10 cellular contexts compared by ENCODE assay signal in the genomic region with DNA sequence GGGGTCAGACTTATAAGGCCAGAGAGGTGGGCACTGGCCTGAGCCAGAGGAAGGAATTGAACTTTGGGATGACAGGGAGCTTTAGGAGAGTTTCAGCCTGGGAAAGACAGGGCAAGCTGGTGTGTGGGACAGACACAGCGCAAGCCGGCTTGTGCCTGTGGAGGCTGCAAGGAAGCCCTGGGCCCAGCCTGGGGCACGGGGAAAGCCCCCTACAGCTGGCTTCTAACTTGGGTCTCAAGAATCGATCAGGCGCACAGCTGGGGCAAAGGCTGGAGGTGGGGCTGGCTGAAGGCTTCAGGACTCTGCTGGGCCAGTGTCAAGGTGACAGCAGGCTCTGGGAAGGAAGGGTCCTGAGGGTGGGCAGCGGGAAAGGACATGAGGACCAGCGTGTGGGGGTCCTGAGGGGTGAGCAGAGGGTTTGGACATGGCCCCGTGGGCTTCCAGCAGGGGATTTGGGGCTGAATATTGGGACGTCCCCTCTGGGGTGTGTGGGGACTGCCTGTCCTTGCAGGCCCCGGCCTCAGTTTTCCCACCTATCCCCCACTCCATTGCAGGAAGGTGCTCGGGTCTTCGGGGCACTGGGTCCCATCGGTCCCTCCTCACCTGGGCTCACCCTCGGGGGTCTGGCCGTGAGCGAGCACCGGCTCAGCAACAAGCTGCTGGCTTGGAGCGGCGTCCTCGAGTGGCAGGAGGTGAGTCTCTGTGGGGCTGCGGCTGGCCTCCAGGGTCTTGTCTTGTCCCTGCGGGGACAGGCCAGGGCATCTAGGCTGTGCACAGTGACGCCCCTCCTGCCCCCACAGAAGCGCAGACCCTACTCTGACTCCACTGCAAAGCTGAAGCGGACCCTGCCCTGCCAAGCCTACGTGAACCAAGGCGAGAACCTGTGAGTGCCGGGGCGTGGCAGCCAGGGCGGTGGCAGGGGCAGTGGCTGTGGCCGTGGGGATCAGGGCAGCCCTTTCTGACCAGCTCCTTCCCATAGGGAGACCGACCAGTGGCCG. TPM values are rescaled to one million over a fixed set of nuclear protein-coding genes. Genes with fewer than 3 reads are reported as not detected.
DNase-seq lines count a peak whose midpoint lies in the region; ATAC-seq, FAIRE-seq and TF ChIP-seq lines count a peak whose summit lies in the region.
"Had no signal": no experiment of that assay in that cellular context is flagged by ENCODE, and none has a peak within 500 bp of the region (broad histone marks: within the 10 kb centered on the region; RNA-seq: fewer than 3 reads in every experiment).

No MANE protein-coding gene starts in this region.

- H3K36me3 ChIP-seq in naive thymus-derived CD4-positive, alpha-beta T cell (ENCODE audit: control insufficient read depth in 2 of 3, insufficient read depth in 3 of 3, low read length in 3 of 3) = peaks cover 0 to 52% (median 3%) of the 10 kb centered on the region in 3 experiments

- no peak for TF ChIP-seq EP300 in A549 (IDR thresholded peaks at IDR 0.05)

- CTCF ChIA-PET in A549 (lab: Yijun Ruan, JAX) = interaction anchor here (0.6 to 2.8 kb wide), 5 partner anchors 9 to 101 kb away, joined by 3 to 13 read pairs (median 4); no protein-coding TSS in a partner anchor
- CTCF ChIA-PET in naive thymus-derived CD4-positive, alpha-beta T cell (lab: Charles Lee) = interaction anchor here (0.6 to 0.8 kb wide), 2 partner anchors 10 kb away, joined by 3 read pairs; no protein-coding TSS in a partner anchor

- FAIRE-seq in A549 (lab: Jason Lieb, UNC) = no peak
- FAIRE-seq: urothelium cell line had no signal

- 0 out of 2 replicates have a peak, but pooled peaks have one; percentile 20 for TF ChIP-seq POLR2A in A549 (IDR thresholded peaks at IDR 0.05; ENCODE audit: low read length)

- peak overlapping the region; percentile 52 for H3K4me3 Mint-ChIP-seq in activated T-helper 2 cell treated with anti-CD3 and anti-CD28 coated beads, Interferon-gamma antibody, Interleukin-2, Interleukin-4, amounts not matched to agents 10 μg/mL and 5 μg/mL and 100 μg/mL, durations not matched to agents 14 hours and 24 hours and 36 hours (ENCODE audit: low read depth)
- H3K4me3 Mint-ChIP-seq in naive thymus-derived CD4-positive, alpha-beta T cell = peak overlapping the region in 6 of 10 donors; percentile 27 to 93 (median 38)

- POLR2A ChIA-PET in A549 (lab: Yijun Ruan, JAX) = interaction anchor here (0.7 to 1.6 kb wide), 2 partner anchors 11 to 14 kb away, joined by 3 to 4 read pairs; a partner anchor contains a TSS
- POLR2A ChIA-PET in naive thymus-derived CD4-positive, alpha-beta T cell (lab: Charles Lee) = interaction anchor here (1.0 to 2.3 kb wide), 5 partner anchors 10 to 23 kb away, joined by 3 to 15 read pairs (median 5); a partner anchor contains a TSS

- TF ChIP-seq CTCF in A549 (IDR thresholded peaks at IDR 0.05) = no peak

- DNase-seq in A549 (ENCODE audit: low read depth in 1 of 2, low spot score in 1 of 2) (no peak), D341Med (ENCODE audit: low spot score) (peak; percentile 14), GM03348 (ENCODE audit: low spot score) (no peak), cortex of kidney (lab: John Stamatoyannopoulos, UW) (no peak)
- DNase-seq in activated T-helper 2 cell treated with anti-CD3 and anti-CD28 coated beads, Interferon-gamma antibody, Interleukin-2, Interleukin-4, amounts not matched to agents 10 μg/mL and 5 μg/mL and 100 μg/mL, durations not matched to agents 14 hours and 24 hours and 36 hours (ENCODE audit: low spot score) = no peak
- DNase-seq in naive thymus-derived CD4-positive, alpha-beta T cell = no peak
- DNase-seq: WERI-Rb-1 had no signal

- H3K4me3 ChIP-seq in A549 = no peak overlapping the region
- no peak overlapping the region for H3K4me3 ChIP-seq in naive thymus-derived CD4-positive, alpha-beta T cell (ENCODE audit: low read length)

- H3K4me1 Mint-ChIP-seq in activated T-helper 2 cell treated with anti-CD3 and anti-CD28 coated beads, Interferon-gamma antibody, Interleukin-2, Interleukin-4, amounts not matched to agents 10 μg/mL and 5 μg/mL and 100 μg/mL, durations not matched to agents 14 hours and 24 hours and 36 hours (ENCODE audit: low read depth) = peaks cover 22% of the 10 kb centered on the region
- H3K4me1 Mint-ChIP-seq in naive thymus-derived CD4-positive, alpha-beta T cell = peaks cover 21 to 30% (median 22%) of the 10 kb centered on the region in 7 donors

- TF ChIP-seq RAD21 in A549 (conservative IDR thresholded peaks at IDR 0.05 in 1 of 2, IDR thresholded peaks at IDR 0.05 in 1 of 2) = no peak

- 91% methylated on average over 31 of the region's 33 CpGs for WGBS in A549 (ENCODE audit: missing lambda C conversion rate)

- peaks cover 24% of the 10 kb centered on the region for H3K36me3 Mint-ChIP-seq in activated T-helper 2 cell treated with anti-CD3 and anti-CD28 coated beads, Interferon-gamma antibody, Interleukin-2, Interleukin-4, amounts not matched to agents 10 μg/mL and 5 μg/mL and 100 μg/mL, durations not matched to agents 14 hours and 24 hours and 36 hours (ENCODE audit: low read depth)
- peaks cover 0 to 7% (median 1%) of the 10 kb centered on the region in 5 donors for H3K36me3 Mint-ChIP-seq in naive thymus-derived CD4-positive, alpha-beta T cell

- no peak for ATAC-seq in A549
- ATAC-seq in naive thymus-derived CD4-positive, alpha-beta T cell = no peak
- ATAC-seq in HG03045 (IDR thresholded peaks at IDR 0.05; ENCODE audit: unreplicated experiment) = no peak
- ATAC-seq in GM21528 (IDR thresholded peaks at IDR 0.05; ENCODE audit: low FRiP score, unreplicated experiment) = no peak

- no peak overlapping the region for H3K27ac ChIP-seq in A549
- no peak overlapping the region for H3K27ac ChIP-seq in naive thymus-derived CD4-positive, alpha-beta T cell (ENCODE audit: low read depth, low read length)
- H3K27ac ChIP-seq: WERI-Rb-1 had no signal

- H3K27ac Mint-ChIP-seq in activated T-helper 2 cell treated with anti-CD3 and anti-CD28 coated beads, Interferon-gamma antibody, Interleukin-2, Interleukin-4, amounts not matched to agents 10 μg/mL and 5 μg/mL and 100 μg/mL, durations not matched to agents 14 hours and 24 hours and 36 hours = no peak overlapping the region
- peak overlapping the region in 4 of 9 donors; percentile 16 to 93 (median 90) for H3K27ac Mint-ChIP-seq in naive thymus-derived CD4-positive, alpha-beta T cell

- no peaks in the 10 kb centered on the region for H3K27me3 Mint-ChIP-seq in activated T-helper 2 cell treated with anti-CD3 and anti-CD28 coated beads, Interferon-gamma antibody, Interleukin-2, Interleukin-4, amounts not matched to agents 10 μg/mL and 5 μg/mL and 100 μg/mL, durations not matched to agents 14 hours and 24 hours and 36 hours (ENCODE audit: low read depth)
- H3K27me3 Mint-ChIP-seq in naive thymus-derived CD4-positive, alpha-beta T cell = peaks cover 0 to 9% (median 0%) of the 10 kb centered on the region in 5 donors

- intact Hi-C loops in activated T-helper 2 cell treated with anti-CD3 and anti-CD28 coated beads, Interferon-gamma antibody, Interleukin-2, Interleukin-4, amounts not matched to agents 10 μg/mL and 5 μg/mL and 100 μg/mL, durations not matched to agents 14 hours and 24 hours and 36 hours (cut with micrococcal nuclease) = no loop called here
- intact Hi-C loops in naive thymus-derived CD4-positive, alpha-beta T cell (cut with micrococcal nuclease) = no loop called here

- H3K4me1 ChIP-seq in A549 = peaks cover 25% of the 10 kb centered on the region
- peaks cover 7 to 17% of the 10 kb centered on the region in 2 donors for H3K4me1 ChIP-seq in naive thymus-derived CD4-positive, alpha-beta T cell (ENCODE audit: control insufficient read depth in 2 of 2, insufficient read depth in 2 of 2, low read length in 2 of 2)

- no peaks in the 10 kb centered on the region for H3K27me3 ChIP-seq in naive thymus-derived CD4-positive, alpha-beta T cell (ENCODE audit: control insufficient read depth in 2 of 2, insufficient read depth in 2 of 2, low read length in 2 of 2)

- H3K9me3 ChIP-seq in A549 = no peaks in the 10 kb centered on the region
- no peaks in the 10 kb centered on the region for H3K9me3 ChIP-seq in naive thymus-derived CD4-positive, alpha-beta T cell (ENCODE audit: control insufficient read depth in 2 of 3, low read length in 3 of 3)

- H3K4me2 ChIP-seq in A549 = no peak overlapping the region; the same call in 2 of the 3 replicates

- H3K9me3 Mint-ChIP-seq in activated T-helper 2 cell treated with anti-CD3 and anti-CD28 coated beads, Interferon-gamma antibody, Interleukin-2, Interleukin-4, amounts not matched to agents 10 μg/mL and 5 μg/mL and 100 μg/mL, durations not matched to agents 14 hours and 24 hours and 36 hours = peaks cover 2% of the 10 kb centered on the region
- H3K9me3 Mint-ChIP-seq in naive thymus-derived CD4-positive, alpha-beta T cell = peaks cover 0 to 7% (median 1%) of the 10 kb centered on the region in 11 donors

RNA-seq across cellular contexts. Expression of a gene that starts 3.2 kb away (rescaled TPM):
- polyA plus RNA-seq in A549 (2011; rRNA removed) = 27.7 and 41.2 TPM in 2 replicates
- 111 and 150 TPM in 2 replicates for polyA plus RNA-seq in A549 (2012; cell fraction: cytosol; rRNA removed)
- 235 and 351 TPM in 2 replicates for polyA plus RNA-seq in A549 (2012; cell fraction: nucleus; rRNA removed)
- 119 to 153 TPM (median 147 TPM) in 3 replicates for polyA plus RNA-seq in A549 (2017; fragmentation: RNase III; extraction: RNeasy Plus Mini Kit Qiagen cat#74134 plus additional on column Dnase treatment)
- 60.2 and 109 TPM in 2 replicates for polyA minus RNA-seq in A549 (2011; rRNA and poly(A)+ RNA removed)
- 127 and 134 TPM in 2 replicates for total RNA-seq in activated T-helper 2 cell treated with anti-CD3 and anti-CD28 coated beads, Interferon-gamma antibody, Interleukin-2, Interleukin-4, amounts not matched to agents 10 μg/mL and 5 μg/mL and 100 μg/mL, durations not matched to agents 14 hours and 24 hours and 36 hours
- 100 to 1,000 TPM in 4 of 5 experiments, 10 to 100 TPM in 1; 92.8 to 170 (median 160) TPM for total RNA-seq in naive thymus-derived CD4-positive, alpha-beta T cell
- polyA plus RNA-seq in naive thymus-derived CD4-positive, alpha-beta T cell = 10 to 100 TPM; 49.0 to 68.6 TPM

RNA-seq across cellular contexts. Expression of a gene that starts 13.2 kb away (rescaled TPM):
- 22.5 and 23.3 TPM in 2 replicates for polyA plus RNA-seq in A549 (2011; rRNA removed)
- 40.5 and 44.1 TPM in 2 replicates for polyA plus RNA-seq in A549 (2012; cell fraction: cytosol; rRNA removed)
- polyA plus RNA-seq in A549 (2012; cell fraction: nucleus; rRNA removed) = 235 and 294 TPM in 2 replicates
- polyA plus RNA-seq in A549 (2017; fragmentation: RNase III; extraction: RNeasy Plus Mini Kit Qiagen cat#74134 plus additional on column Dnase treatment) = 63.8 to 75.9 TPM (median 71.2 TPM) in 3 replicates
- polyA minus RNA-seq in A549 (2011; rRNA and poly(A)+ RNA removed) = 35.0 and 36.5 TPM in 2 replicates
- total RNA-seq in activated T-helper 2 cell treated with anti-CD3 and anti-CD28 coated beads, Interferon-gamma antibody, Interleukin-2, Interleukin-4, amounts not matched to agents 10 μg/mL and 5 μg/mL and 100 μg/mL, durations not matched to agents 14 hours and 24 hours and 36 hours = 111 and 117 TPM in 2 replicates
- 100 to 1,000 TPM; 141 to 174 (median 154) TPM for total RNA-seq in naive thymus-derived CD4-positive, alpha-beta T cell
- 10 to 100 TPM; 19.4 to 24.8 TPM for polyA plus RNA-seq in naive thymus-derived CD4-positive, alpha-beta T cell

RNA-seq across cellular contexts. Expression of a gene that starts 23.0 kb away (rescaled TPM):
- polyA plus RNA-seq in A549 (2011; rRNA removed) = 39.2 and 41.5 TPM in 2 replicates
- polyA plus RNA-seq in A549 (2012; cell fraction: cytosol; rRNA removed) = 70.4 and 91.8 TPM in 2 replicates
- 107 and 112 TPM in 2 replicates for polyA plus RNA-seq in A549 (2012; cell fraction: nucleus; rRNA removed)
- polyA plus RNA-seq in A549 (2017; fragmentation: RNase III; extraction: RNeasy Plus Mini Kit Qiagen cat#74134 plus additional on column Dnase treatment) = 63.4 to 75.9 TPM (median 75.3 TPM) in 3 replicates
- 30.8 and 33.3 TPM in 2 replicates for polyA minus RNA-seq in A549 (2011; rRNA and poly(A)+ RNA removed)
- total RNA-seq in activated T-helper 2 cell treated with anti-CD3 and anti-CD28 coated beads, Interferon-gamma antibody, Interleukin-2, Interleukin-4, amounts not matched to agents 10 μg/mL and 5 μg/mL and 100 μg/mL, durations not matched to agents 14 hours and 24 hours and 36 hours = 26.6 and 29.7 TPM in 2 replicates
- total RNA-seq in naive thymus-derived CD4-positive, alpha-beta T cell = 10 to 100 TPM; 15.9 to 25.7 (median 21.2) TPM
- 1 to 10 TPM; 4.7 to 5.8 TPM for polyA plus RNA-seq in naive thymus-derived CD4-positive, alpha-beta T cell

RNA-seq across cellular contexts. Expression of a gene that starts 23.4 kb away (rescaled TPM):
- polyA plus RNA-seq in A549 (2011; rRNA removed) = 12.3 and 18.0 TPM in 2 replicates
- 26.5 and 33.3 TPM in 2 replicates for polyA plus RNA-seq in A549 (2012; cell fraction: cytosol; rRNA removed)
- polyA plus RNA-seq in A549 (2012; cell fraction: nucleus; rRNA removed) = 65.2 and 76.6 TPM in 2 replicates
- polyA plus RNA-seq in A549 (2017; fragmentation: RNase III; extraction: RNeasy Plus Mini Kit Qiagen cat#74134 plus additional on column Dnase treatment) = 26.6 to 44.8 TPM (median 41.5 TPM) in 3 replicates
- 14.3 and 18.0 TPM in 2 replicates for polyA minus RNA-seq in A549 (2011; rRNA and poly(A)+ RNA removed)
- 40.0 and 42.3 TPM in 2 replicates for total RNA-seq in activated T-helper 2 cell treated with anti-CD3 and anti-CD28 coated beads, Interferon-gamma antibody, Interleukin-2, Interleukin-4, amounts not matched to agents 10 μg/mL and 5 μg/mL and 100 μg/mL, durations not matched to agents 14 hours and 24 hours and 36 hours
- 100 to 1,000 TPM in 1 of 5 experiments, 10 to 100 TPM in 4; 42.9 to 106 (median 53.0) TPM for total RNA-seq in naive thymus-derived CD4-positive, alpha-beta T cell
- polyA plus RNA-seq in naive thymus-derived CD4-positive, alpha-beta T cell = 10 to 100 TPM; 11.6 to 22.2 TPM

RNA-seq across cellular contexts. Expression of a gene that starts 36.1 kb away (rescaled TPM):
- polyA plus RNA-seq in A549 (2011; rRNA removed) = 20.4 and 27.1 TPM in 2 replicates
- polyA plus RNA-seq in A549 (2012; cell fraction: cytosol; rRNA removed) = 50.8 and 56.5 TPM in 2 replicates
- polyA plus RNA-seq in A549 (2012; cell fraction: nucleus; rRNA removed) = 106 and 124 TPM in 2 replicates
- polyA plus RNA-seq in A549 (2017; fragmentation: RNase III; extraction: RNeasy Plus Mini Kit Qiagen cat#74134 plus additional on column Dnase treatment) = 36.4 to 41.6 TPM (median 40.1 TPM) in 3 replicates
- polyA minus RNA-seq in A549 (2011; rRNA and poly(A)+ RNA removed) = 37.2 and 52.2 TPM in 2 replicates
- 44.0 and 49.6 TPM in 2 replicates for total RNA-seq in activated T-helper 2 cell treated with anti-CD3 and anti-CD28 coated beads, Interferon-gamma antibody, Interleukin-2, Interleukin-4, amounts not matched to agents 10 μg/mL and 5 μg/mL and 100 μg/mL, durations not matched to agents 14 hours and 24 hours and 36 hours
- total RNA-seq in naive thymus-derived CD4-positive, alpha-beta T cell = 10 to 100 TPM; 36.8 to 75.2 (median 55.4) TPM
- 10 to 100 TPM; 10.8 to 16.7 TPM for polyA plus RNA-seq in naive thymus-derived CD4-positive, alpha-beta T cell
